ENCODE assay signal across 3 cellular contexts in genomic region chr13:55402867-55403266, GRCh38.
A peak's percentile ranks its signal among the peaks of the same experiment; 100 is the strongest.
TF ChIP-seq lines count a peak whose summit lies in the region.

No MANE protein-coding gene starts in this region.

TF ChIP-seq in A549, 52 proteins besides CTCF, POLR2A, EP300 and RAD21:
- TF ChIP-seq JUNB (IDR thresholded peaks at IDR 0.05): no peak
- TF ChIP-seq MAFK (IDR thresholded peaks at IDR 0.05; ENCODE audit: partially characterized antibody): peak; percentile 35

TF ChIP-seq in IMR-90, 13 proteins besides CTCF, POLR2A, EP300 and RAD21:
- TF ChIP-seq RCOR1 (IDR thresholded peaks at IDR 0.05; ENCODE audit: insufficient replicate concordance, low read length) (no peak), BHLHE40 (IDR thresholded peaks at IDR 0.05; ENCODE audit: low read depth, low read length) (no peak), NFE2L2 (IDR thresholded peaks at IDR 0.05; ENCODE audit: low read depth, low read length) (no peak), MAFK (IDR thresholded peaks at IDR 0.05; ENCODE audit: low read depth, low read length) (peak; percentile 83), CEBPB (IDR thresholded peaks at IDR 0.05; ENCODE audit: low read depth, low read length) (no peak)

TF ChIP-seq in K562, 482 proteins besides CTCF, POLR2A, EP300 and RAD21:
- TF ChIP-seq NCOR1 (IDR thresholded peaks at IDR 0.05) (no peak), STAG1 (CRISPR knock-in tag; IDR thresholded peaks at IDR 0.05; ENCODE audit: borderline replicate concordance) (no peak), MAFK (IDR thresholded peaks at IDR 0.05; ENCODE audit: low read length) (peak; percentile 32; the same call in 1 of the 2 replicates), LCOR (CRISPR knock-in tag; IDR thresholded peaks at IDR 0.05) (no peak), ZNF146 (CRISPR knock-in tag; IDR thresholded peaks at IDR 0.05; ENCODE audit: unreplicated experiment) (no peak)
